ENCODE assay signal across 9 cellular contexts in the genomic region with DNA sequence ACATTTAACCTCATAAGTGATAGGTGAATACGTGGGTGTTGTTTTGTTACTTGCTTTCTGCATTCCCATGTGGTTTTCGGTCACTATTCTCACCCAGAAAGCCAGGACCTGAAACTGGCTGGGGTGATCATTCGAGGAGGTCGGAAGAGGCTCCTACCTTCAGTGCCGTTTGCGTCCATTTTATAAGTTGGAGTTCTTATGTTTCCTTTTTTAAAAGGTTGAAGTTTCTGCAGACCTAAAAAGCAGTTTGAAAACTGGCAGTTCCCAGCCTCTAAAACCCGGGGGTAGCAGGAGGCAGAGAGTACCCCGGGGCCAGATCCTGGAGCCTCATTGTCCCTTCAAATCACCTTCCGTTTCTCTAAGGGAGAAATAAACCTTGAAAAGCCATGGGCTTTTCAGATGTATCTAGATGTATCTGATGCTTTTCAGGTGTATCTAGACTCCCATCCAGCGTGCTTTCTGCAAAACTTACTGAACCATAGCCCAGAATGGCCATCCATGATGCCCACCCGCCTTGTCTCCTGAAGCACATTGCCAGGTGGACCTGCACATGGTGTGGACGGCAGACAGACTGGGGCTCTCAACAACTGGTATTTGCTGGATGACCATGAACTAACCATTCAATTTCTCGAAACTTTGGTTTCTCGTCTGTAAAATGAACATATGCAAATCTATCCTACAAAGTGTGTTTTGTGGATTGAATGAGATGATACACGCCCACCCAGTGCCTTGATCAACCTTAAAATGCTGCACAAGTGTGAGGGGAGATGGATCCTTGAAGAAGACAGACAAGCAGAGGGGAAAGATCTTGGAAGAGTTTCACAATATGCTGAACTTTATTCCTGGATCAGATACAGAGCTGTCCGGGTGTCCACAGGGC. TPM values are rescaled to one million over a fixed set of nuclear protein-coding genes. Genes with fewer than 3 reads are reported as not detected.
DNase-seq lines count a peak whose midpoint lies in the region; ATAC-seq and TF ChIP-seq lines count a peak whose summit lies in the region.
"Had no signal": no experiment of that assay in that cellular context is flagged by ENCODE, and none has a peak within 500 bp of the region (broad histone marks: within the 10 kb centered on the region; RNA-seq: fewer than 3 reads in every experiment).

No MANE protein-coding gene starts in this region.

- peaks cover 3% of the 10 kb centered on the region for H3K27me3 Mint-ChIP-seq in activated naive CD4-positive, alpha-beta T cell treated with anti-CD3 and anti-CD28 coated beads, Interleukin-2, amount 10 ng/mL, durations not matched to agents 7 days and 5 days

- H3K4me1 Mint-ChIP-seq in activated naive CD4-positive, alpha-beta T cell treated with anti-CD3 and anti-CD28 coated beads, Interleukin-2, amount 10 ng/mL, durations not matched to agents 7 days and 5 days, result peaks cover 72% of the 10 kb centered on the region

- H3K27ac ChIP-seq in liver (ENCODE audit: low read depth in 1 of 2, low read length in 2 of 2), result peak overlapping the region in 1 of 2 donors; percentile 2
- H3K27ac ChIP-seq in tibial nerve, result peak overlapping the region in 2 of 4 donors; percentile 88 to 93

- peak overlapping the region; percentile 100 for H3K4me3 Mint-ChIP-seq in activated naive CD4-positive, alpha-beta T cell treated with anti-CD3 and anti-CD28 coated beads, Interleukin-2, amount 10 ng/mL, durations not matched to agents 7 days and 5 days

- no peaks in the 10 kb centered on the region for H3K36me3 ChIP-seq in liver (ENCODE audit: control insufficient read depth in 4 of 4, insufficient read depth in 3 of 4, low read depth in 1 of 4, low read length in 3 of 4)
- no peaks in the 10 kb centered on the region for H3K36me3 ChIP-seq in tibial nerve

- no peak for TF ChIP-seq EP300 in tibial nerve (IDR thresholded peaks at IDR 0.05)

- H3K9me3 ChIP-seq in liver (ENCODE audit: control insufficient read depth in 4 of 4, low read length in 3 of 4) (no peaks in the 10 kb centered on the region), tibial nerve (no peaks in the 10 kb centered on the region)

- H3K9me3 Mint-ChIP-seq in activated naive CD4-positive, alpha-beta T cell treated with anti-CD3 and anti-CD28 coated beads, Interleukin-2, amount 10 ng/mL, durations not matched to agents 7 days and 5 days, result no peaks in the 10 kb centered on the region

- no peaks in the 10 kb centered on the region for H3K27me3 ChIP-seq in liver (ENCODE audit: control insufficient read depth in 4 of 4, insufficient read depth in 4 of 4, low read length in 3 of 4)
- H3K27me3 ChIP-seq in tibial nerve, result no peaks in the 10 kb centered on the region

- H3K4me3 ChIP-seq in liver (ENCODE audit: low read depth in 1 of 3, low read length in 3 of 3) (peak overlapping the region in 1 of 3 donors; percentile 84), tibial nerve (peak overlapping the region in 3 of 4 donors; percentile 47 to 74 (median 63))

- DNase-seq in activated naive CD4-positive, alpha-beta T cell treated with Interleukin-2 at 50 U/mL for 16 hours, result peak; percentile 44
- DNase-seq in activated naive CD4-positive, alpha-beta T cell treated with anti-CD3 and anti-CD28 coated beads, Interleukin-2, amount 50 U/mL, for 16 hours, result no peak
- peak; percentile 24 for DNase-seq in activated naive CD4-positive, alpha-beta T cell treated with anti-CD3 and anti-CD28 coated beads, Interleukin-2, amount 10 ng/mL, durations not matched to agents 7 days and 5 days
- DNase-seq in tibial nerve (ENCODE audit: low spot score in 2 of 2), result no peak
- DNase-seq in germinal center (ENCODE audit: low spot score), result no peak
- DNase-seq in NCI-H748 treated with DMSO at 0.1 percent for 48 hours (lab: John Stamatoyannopoulos, UW), result no peak

- peak overlapping the region; percentile 64 for H3K9ac ChIP-seq in liver (ENCODE audit: low read depth in 1 of 2, low read length in 2 of 2)

- peak overlapping the region; percentile 100 for H3K27ac Mint-ChIP-seq in activated naive CD4-positive, alpha-beta T cell treated with anti-CD3 and anti-CD28 coated beads, Interleukin-2, amount 10 ng/mL, durations not matched to agents 7 days and 5 days

- no peak for TF ChIP-seq RAD21 in liver (IDR thresholded peaks at IDR 0.05)

- no peak for TF ChIP-seq POLR2A in tibial nerve (IDR thresholded peaks at IDR 0.05)

- no peak for ATAC-seq in HG03354 (IDR thresholded peaks at IDR 0.05; ENCODE audit: poor library complexity, severe bottlenecking, unreplicated experiment)

- H3K4me1 ChIP-seq in liver (ENCODE audit: control insufficient read depth in 4 of 4, insufficient read depth in 4 of 4, low read length in 3 of 4), result peaks cover 1 to 20% (median 12%) of the 10 kb centered on the region in 4 donors
- H3K4me1 ChIP-seq in tibial nerve, result peaks cover 0 to 56% (median 19%) of the 10 kb centered on the region in 4 donors

- H3K36me3 Mint-ChIP-seq in activated naive CD4-positive, alpha-beta T cell treated with anti-CD3 and anti-CD28 coated beads, Interleukin-2, amount 10 ng/mL, durations not matched to agents 7 days and 5 days, result peaks cover 73% of the 10 kb centered on the region

- no peak for TF ChIP-seq CTCF in liver (IDR thresholded peaks at IDR 0.05; ENCODE audit: low read depth, low read length, missing input control)
- TF ChIP-seq CTCF in tibial nerve (IDR thresholded peaks at IDR 0.05), result no peak

- CTCF ChIA-PET in activated naive CD4-positive, alpha-beta T cell treated with anti-CD3 and anti-CD28 coated beads, Interleukin-2, amount 10 ng/mL, durations not matched to agents 7 days and 5 days (lab: Charles Lee), result interaction anchor here (1.6 to 3.8 kb wide), 3 partner anchors 15 to 161 kb away, joined by 4 to 18 read pairs (median 4); no protein-coding TSS in a partner anchor

- WGBS in liver, result 73% methylated on average over 16 of the region's 16 CpGs
- 81 to 84% methylated on average over 16 of the region's 16 CpGs for WGBS in tibial nerve, 2 donors

TF ChIP-seq in liver, 16 proteins besides CTCF, POLR2A, EP300 and RAD21:
- TF ChIP-seq, protein P1, sequence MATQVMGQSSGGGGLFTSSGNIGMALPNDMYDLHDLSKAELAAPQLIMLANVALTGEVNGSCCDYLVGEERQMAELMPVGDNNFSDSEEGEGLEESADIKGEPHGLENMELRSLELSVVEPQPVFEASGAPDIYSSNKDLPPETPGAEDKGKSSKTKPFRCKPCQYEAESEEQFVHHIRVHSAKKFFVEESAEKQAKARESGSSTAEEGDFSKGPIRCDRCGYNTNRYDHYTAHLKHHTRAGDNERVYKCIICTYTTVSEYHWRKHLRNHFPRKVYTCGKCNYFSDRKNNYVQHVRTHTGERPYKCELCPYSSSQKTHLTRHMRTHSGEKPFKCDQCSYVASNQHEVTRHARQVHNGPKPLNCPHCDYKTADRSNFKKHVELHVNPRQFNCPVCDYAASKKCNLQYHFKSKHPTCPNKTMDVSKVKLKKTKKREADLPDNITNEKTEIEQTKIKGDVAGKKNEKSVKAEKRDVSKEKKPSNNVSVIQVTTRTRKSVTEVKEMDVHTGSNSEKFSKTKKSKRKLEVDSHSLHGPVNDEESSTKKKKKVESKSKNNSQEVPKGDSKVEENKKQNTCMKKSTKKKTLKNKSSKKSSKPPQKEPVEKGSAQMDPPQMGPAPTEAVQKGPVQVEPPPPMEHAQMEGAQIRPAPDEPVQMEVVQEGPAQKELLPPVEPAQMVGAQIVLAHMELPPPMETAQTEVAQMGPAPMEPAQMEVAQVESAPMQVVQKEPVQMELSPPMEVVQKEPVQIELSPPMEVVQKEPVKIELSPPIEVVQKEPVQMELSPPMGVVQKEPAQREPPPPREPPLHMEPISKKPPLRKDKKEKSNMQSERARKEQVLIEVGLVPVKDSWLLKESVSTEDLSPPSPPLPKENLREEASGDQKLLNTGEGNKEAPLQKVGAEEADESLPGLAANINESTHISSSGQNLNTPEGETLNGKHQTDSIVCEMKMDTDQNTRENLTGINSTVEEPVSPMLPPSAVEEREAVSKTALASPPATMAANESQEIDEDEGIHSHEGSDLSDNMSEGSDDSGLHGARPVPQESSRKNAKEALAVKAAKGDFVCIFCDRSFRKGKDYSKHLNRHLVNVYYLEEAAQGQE (IDR thresholded peaks at IDR 0.05), result no peak
- TF ChIP-seq FOXA1 (IDR thresholded peaks at IDR 0.05) (no peak), SP1 (IDR thresholded peaks at IDR 0.05) (no peak), JUND (IDR thresholded peaks at IDR 0.05) (no peak), HNF4A (conservative IDR thresholded peaks at IDR 0.05) (no peak), NR2F2 (IDR thresholded peaks at IDR 0.05) (no peak)
- TF ChIP-seq, protein P2, sequence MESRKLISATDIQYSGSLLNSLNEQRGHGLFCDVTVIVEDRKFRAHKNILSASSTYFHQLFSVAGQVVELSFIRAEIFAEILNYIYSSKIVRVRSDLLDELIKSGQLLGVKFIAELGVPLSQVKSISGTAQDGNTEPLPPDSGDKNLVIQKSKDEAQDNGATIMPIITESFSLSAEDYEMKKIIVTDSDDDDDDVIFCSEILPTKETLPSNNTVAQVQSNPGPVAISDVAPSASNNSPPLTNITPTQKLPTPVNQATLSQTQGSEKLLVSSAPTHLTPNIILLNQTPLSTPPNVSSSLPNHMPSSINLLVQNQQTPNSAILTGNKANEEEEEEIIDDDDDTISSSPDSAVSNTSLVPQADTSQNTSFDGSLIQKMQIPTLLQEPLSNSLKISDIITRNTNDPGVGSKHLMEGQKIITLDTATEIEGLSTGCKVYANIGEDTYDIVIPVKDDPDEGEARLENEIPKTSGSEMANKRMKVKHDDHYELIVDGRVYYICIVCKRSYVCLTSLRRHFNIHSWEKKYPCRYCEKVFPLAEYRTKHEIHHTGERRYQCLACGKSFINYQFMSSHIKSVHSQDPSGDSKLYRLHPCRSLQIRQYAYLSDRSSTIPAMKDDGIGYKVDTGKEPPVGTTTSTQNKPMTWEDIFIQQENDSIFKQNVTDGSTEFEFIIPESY (IDR thresholded peaks at IDR 0.05), result no peak

RNA-seq across cellular contexts. Expression of a gene that starts 1.3 kb away (rescaled TPM):
- total RNA-seq in liver (10 to 100 TPM; 11.9 to 23.3 TPM), tibial nerve (10 to 100 TPM; 32.4 to 57.9 (median 37.1) TPM)
- 1 to 10 TPM; 4.7 to 5.6 TPM for polyA plus RNA-seq in liver

RNA-seq across cellular contexts. Expression of a gene that starts 28.9 kb away (rescaled TPM):
- total RNA-seq in liver (10 to 100 TPM in 1 of 2 donors, 1 to 10 TPM in 1; 3.3 to 24.0 TPM), tibial nerve (not detected)
- 1 to 10 TPM; 4.1 to 8.5 TPM for polyA plus RNA-seq in liver
- total RNA-seq: T-helper 2 cell treated with Interferon-gamma antibody and Interleukin-4, amounts not matched to agents 100 ng/mL and 5 ng/mL, for 36 hours had no signal

RNA-seq across cellular contexts. Expression of a gene that starts 58.7 kb away (rescaled TPM):
- total RNA-seq in liver (100 to 1,000 TPM in 1 of 2 donors, 10 to 100 TPM in 1; 57.8 to 219 TPM), tibial nerve (100 to 1,000 TPM; 143 to 274 (median 161) TPM)
- 100 to 1,000 TPM in 1 of 2 donors, 10 to 100 TPM in 1; 98.5 to 138 TPM for polyA plus RNA-seq in liver

Comparison
In these comparisons a context has a peak if more than half of its experiments do, and no peak if none do; other contexts are left out.
1. DNase-seq: peak in activated naive CD4-positive, alpha-beta T cell treated with Interleukin-2 at 50 U/mL for 16 hours (single experiment) and activated naive CD4-positive, alpha-beta T cell treated with anti-CD3 and anti-CD28 coated beads, Interleukin-2, amount 10 ng/mL, durations not matched to agents 7 days and 5 days (single experiment); none in activated naive CD4-positive, alpha-beta T cell treated with anti-CD3 and anti-CD28 coated beads, Interleukin-2, amount 50 U/mL, for 16 hours (single experiment), tibial nerve (0 of 2), germinal center (single experiment) and NCI-H748 treated with DMSO at 0.1 percent for 48 hours (single experiment).
2. RNA of a gene that starts 28.9 kb away (total RNA-seq): 3.3 to 24.0 TPM in liver; not detected in tibial nerve; every median in the first group is over 4 times any median in the second.